In genomic region chr3:33187368-33187634, GRCh38 we compare ENCODE assay signal across 16 cellular contexts. TPM values are rescaled to one million over a fixed set of nuclear protein-coding genes. Genes with fewer than 3 reads are reported as not detected.
"Had no signal": no experiment of that assay in that cellular context is flagged by ENCODE, and none has a peak within 500 bp of the region (broad histone marks: within the 10 kb centered on the region; RNA-seq: fewer than 3 reads in every experiment).

No MANE protein-coding gene starts in this region.

- H3K27me3 ChIP-seq: cardiac muscle cell, right atrium auricular region had no signal

- H3K4me1 ChIP-seq: right atrium auricular region had no signal

- H3K4me3 ChIP-seq: cardiac muscle cell, right atrium auricular region, skin epidermis had no signal

- DNase-seq: activated CD4-positive, alpha-beta T cell treated with anti-CD3 and anti-CD28 coated beads, Interleukin-2, amount 10 ng/mL, durations not matched to agents 7 days and 5 days; activated CD8-positive, alpha-beta memory T cell treated with anti-CD3 and anti-CD28 coated beads, Interleukin-2, amount 50 U/mL, for 48 hours; activated gamma-delta T cell treated with Interleukin-2 at 50 U/mL for 16 hours; activated naive CD8-positive, alpha-beta T cell treated with anti-CD3 and anti-CD28 coated beads, Interleukin-2, amount 10 ng/mL, durations not matched to agents 7 days and 5 days; effector CD4-positive, alpha-beta T cell; head of caudate nucleus; immature natural killer cell; nephron progenitor cell; occipital lobe; stimulated activated CD4-positive, alpha-beta T cell treated with anti-CD3 and anti-CD28 coated beads, Interleukin-4, amount 100 ng/mL, for 4 hours; stimulated activated CD8-positive, alpha-beta memory T cell treated with anti-CD3 and anti-CD28 coated beads, Interleukin-4, amount 100 ng/mL, for 48 hours; stimulated activated naive CD4-positive, alpha-beta T cell treated with Interleukin-2 at 50 U/mL for 16 hours; substantia nigra had no signal

- H3K27ac ChIP-seq: cardiac muscle cell, right atrium auricular region, skin epidermis had no signal

- H3K36me3 ChIP-seq: cardiac muscle cell, right atrium auricular region had no signal

RNA-seq across cellular contexts. Expression of gene SUSD5, which starts 31.3 kb away (rescaled TPM):
- total RNA-seq: activated CD4-positive, alpha-beta T cell treated with anti-CD3 and anti-CD28 coated beads, Interleukin-2, amount 10 ng/mL, durations not matched to agents 7 days and 5 days; activated naive CD8-positive, alpha-beta T cell treated with anti-CD3 and anti-CD28 coated beads, Interleukin-2, amount 10 ng/mL, durations not matched to agents 7 days and 5 days had no signal
- polyA plus RNA-seq: immature natural killer cell had no signal
